In the genomic region with DNA sequence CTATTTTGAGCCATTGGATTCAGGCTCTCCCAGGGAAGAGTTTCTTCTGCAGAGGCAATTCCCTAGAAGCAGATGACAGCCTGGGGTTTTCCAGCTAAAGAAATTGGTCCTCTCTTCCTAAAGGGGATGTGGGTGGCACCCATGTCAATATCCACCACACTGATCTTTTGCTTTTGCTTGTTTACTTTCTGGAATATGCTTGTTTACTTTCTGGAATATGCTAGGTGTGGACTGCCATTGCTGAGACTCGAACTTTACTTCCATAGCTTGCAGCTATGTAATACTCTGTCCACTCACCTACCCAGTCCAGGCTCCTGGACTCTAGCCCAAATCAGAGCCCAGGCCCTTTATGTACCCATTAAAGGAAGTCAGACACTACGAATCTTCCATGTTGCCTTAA, we compare ENCODE assay signal across 9 cellular contexts.
"Had no signal": no experiment of that assay in that cellular context is flagged by ENCODE, and none has a peak within 500 bp of the region (broad histone marks: within the 10 kb centered on the region; RNA-seq: fewer than 3 reads in every experiment).

No MANE protein-coding gene starts in this region.

- H3K4me3 ChIP-seq: GM23248, HAP-1 had no signal

- H3K9me3 ChIP-seq: HAP-1 had no signal

- H2AFZ ChIP-seq: GM23248 had no signal

- ATAC-seq: HCT116 had no signal

- H3K27ac ChIP-seq: GM23248, HL-60, KMS-11 had no signal

- H3K36me3 ChIP-seq: HAP-1 had no signal

- DNase-seq: GM23248, GOT3, H7, HFFc6, KBM-7 had no signal

- H3K4me2 ChIP-seq: KMS-11 had no signal

- H3K9ac ChIP-seq: GM23248, KMS-11 had no signal
